ENCODE assay signal across 8 cellular contexts in genomic region chr14:103141117-103141796, GRCh38. TPM values are rescaled to one million over a fixed set of nuclear protein-coding genes. Genes with fewer than 3 reads are reported as not detected.
DNase-seq lines count a peak whose midpoint lies in the region; ATAC-seq and TF ChIP-seq lines count a peak whose summit lies in the region.

No MANE protein-coding gene starts in this region.

- H3K27me3 Mint-ChIP-seq in WTC11 (ENCODE audit: low read depth) = peaks cover 21% of the 10 kb centered on the region
- peaks cover 1 to 8% (median 2%) of the 10 kb centered on the region in 3 donors for H3K27me3 Mint-ChIP-seq in immature natural killer cell (ENCODE audit: low read depth in 3 of 3)

- no peak for TF ChIP-seq EP300 in upper lobe of left lung (IDR thresholded peaks at IDR 0.05)

- CTCF ChIA-PET in WTC11 (lab: Charles Lee) = interaction anchor here (0.6 to 6.7 kb wide), 45 partner anchors 9 to 189 kb away, joined by 3 to 126 read pairs (median 4); partner anchors contain the start of genes LBHD2 and TNFAIP2

- peaks cover 5 to 13% (median 10%) of the 10 kb centered on the region in 4 donors for H3K4me1 ChIP-seq in upper lobe of left lung

- no peaks in the 10 kb centered on the region for H3K9me3 ChIP-seq in upper lobe of left lung

- H3K27ac Mint-ChIP-seq in WTC11 (no peak overlapping the region), immature natural killer cell (no peak overlapping the region)

- WGBS in upper lobe of left lung, 2 donors = 31 to 37% methylated on average over 4 to 8 of the region's 8 CpGs

- POLR2A ChIA-PET in WTC11 (lab: Charles Lee) = interaction anchor here (1.0 kb wide), 1 partner anchor 14 kb away, joined by 3 read pairs; no protein-coding TSS in a partner anchor

- H3K4me3 ChIP-seq in kidney epithelial cell (ENCODE audit: low read depth, low read length) = no peak overlapping the region
- no peak overlapping the region for H3K4me3 ChIP-seq in upper lobe of left lung

- H3K4me1 Mint-ChIP-seq in WTC11 (peaks cover 31% of the 10 kb centered on the region), immature natural killer cell (peaks cover 0 to 10% of the 10 kb centered on the region in 2 donors)

- H3K36me3 ChIP-seq in kidney epithelial cell (ENCODE audit: control insufficient read depth, insufficient read depth, low read length) = no peaks in the 10 kb centered on the region
- peaks cover 0 to 5% (median under 1%) of the 10 kb centered on the region in 4 donors for H3K36me3 ChIP-seq in upper lobe of left lung

- H3K36me3 Mint-ChIP-seq in WTC11 (no peaks in the 10 kb centered on the region), immature natural killer cell (no peaks in the 10 kb centered on the region)

- peak overlapping the region; percentile 33; the same call in 1 of the 2 replicates for H3K4me3 Mint-ChIP-seq in WTC11
- no peak overlapping the region for H3K4me3 Mint-ChIP-seq in immature natural killer cell

- peak; percentile 64 for DNase-seq in Daoy (ENCODE audit: low read depth)
- DNase-seq in NCI-H1105 treated with DMSO at 0.1 percent for 48 hours (lab: John Stamatoyannopoulos, UW) = peak; percentile 77
- peak; percentile 90 for DNase-seq in WTC11 (ENCODE audit: low spot score)
- DNase-seq in kidney epithelial cell (ENCODE audit: low read depth) = no peak
- DNase-seq in upper lobe of left lung = peak in 1 of 2 donors; percentile 53
- no peak for DNase-seq in immature natural killer cell

- H3K27ac ChIP-seq in upper lobe of left lung = no peak overlapping the region

- TF ChIP-seq CTCF in WTC11 (IDR thresholded peaks at IDR 0.05) = peak; percentile 77
- peak; percentile 77 for TF ChIP-seq CTCF in kidney epithelial cell (IDR thresholded peaks at IDR 0.05; ENCODE audit: insufficient read depth, low read length, poor library complexity, severe bottlenecking)
- TF ChIP-seq CTCF in upper lobe of left lung (IDR thresholded peaks at IDR 0.05) = peak; percentile 38 to 65 (median 57)

- no peak for TF ChIP-seq POLR2A in upper lobe of left lung (IDR thresholded peaks at IDR 0.05)

- ATAC-seq in GM21576 (IDR thresholded peaks at IDR 0.05; ENCODE audit: unreplicated experiment) (peak; percentile 36), WTC11 (peak; percentile 63), upper lobe of left lung (ENCODE audit: low FRiP score in 2 of 2) (peak in 1 of 2 donors; percentile 3), GM21526 (IDR thresholded peaks at IDR 0.05; ENCODE audit: low FRiP score, unreplicated experiment) (no peak)

- H3K9me3 Mint-ChIP-seq in WTC11 = no peaks in the 10 kb centered on the region
- H3K9me3 Mint-ChIP-seq in immature natural killer cell = no peaks in the 10 kb centered on the region

- H3K27me3 ChIP-seq in kidney epithelial cell (ENCODE audit: control insufficient read depth, insufficient read depth, low read length) (no peaks in the 10 kb centered on the region), upper lobe of left lung (peaks cover 0 to 2% (median 0%) of the 10 kb centered on the region in 4 donors)

TF ChIP-seq in WTC11, 78 proteins besides CTCF, POLR2A, EP300 and RAD21:
- TF ChIP-seq RORB (CRISPR knock-in tag; IDR thresholded peaks at IDR 0.05) (no peak), FOXP4 (CRISPR knock-in tag; IDR thresholded peaks at IDR 0.05) (no peak), NFE2L1 (CRISPR knock-in tag; IDR thresholded peaks at IDR 0.05) (no peak), IRF2 (CRISPR knock-in tag; IDR thresholded peaks at IDR 0.05; ENCODE audit: borderline replicate concordance, low read depth) (no peak), FOXK1 (CRISPR knock-in tag; IDR thresholded peaks at IDR 0.05) (peak; percentile 74), E2F4 (CRISPR knock-in tag; IDR thresholded peaks at IDR 0.05; ENCODE audit: borderline replicate concordance, low read depth) (no peak), TEAD4 (CRISPR knock-in tag; IDR thresholded peaks at IDR 0.05) (no peak), HMGXB4 (CRISPR knock-in tag; IDR thresholded peaks at IDR 0.05) (no peak), ETV6 (CRISPR knock-in tag; IDR thresholded peaks at IDR 0.05) (0 out of 2 replicates have a peak, but pooled peaks have one; percentile 41)
- TF ChIP-seq, protein P1, sequence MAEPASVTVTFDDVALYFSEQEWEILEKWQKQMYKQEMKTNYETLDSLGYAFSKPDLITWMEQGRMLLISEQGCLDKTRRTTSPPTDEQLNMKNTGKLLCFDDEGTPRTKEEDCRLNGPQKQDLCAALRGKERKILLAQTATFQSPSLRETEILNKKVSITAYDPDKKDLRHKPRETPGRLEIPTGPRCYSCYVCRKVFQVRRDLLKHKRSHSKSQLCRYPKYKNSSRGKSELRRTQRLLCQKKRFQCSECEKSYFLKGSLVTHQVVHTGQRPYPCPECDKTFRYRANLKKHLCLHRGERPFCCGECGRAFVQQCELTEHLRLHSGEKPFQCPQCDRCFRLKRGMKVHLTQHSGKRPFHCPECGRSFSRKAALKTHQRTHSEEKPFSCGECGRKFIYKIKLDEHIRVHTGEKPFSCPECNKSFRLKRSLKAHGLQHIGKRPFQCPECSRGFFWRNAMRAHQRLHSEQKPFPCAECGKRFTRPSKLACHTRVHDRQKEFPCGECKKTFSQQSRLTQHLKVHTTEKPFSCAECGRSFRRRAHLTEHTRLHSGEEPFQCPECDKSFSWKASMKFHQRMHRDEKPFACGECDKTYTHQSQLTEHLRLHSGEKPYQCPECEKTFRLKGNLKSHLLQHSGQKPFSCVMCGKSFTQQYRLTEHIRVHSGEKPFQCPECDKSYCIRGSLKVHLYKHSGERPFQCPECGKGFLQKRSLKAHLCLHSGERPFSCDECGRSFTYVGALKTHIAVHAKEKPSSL (CRISPR knock-in tag; conservative IDR thresholded peaks at IDR 0.05) = no peak
- TF ChIP-seq, protein P2, sequence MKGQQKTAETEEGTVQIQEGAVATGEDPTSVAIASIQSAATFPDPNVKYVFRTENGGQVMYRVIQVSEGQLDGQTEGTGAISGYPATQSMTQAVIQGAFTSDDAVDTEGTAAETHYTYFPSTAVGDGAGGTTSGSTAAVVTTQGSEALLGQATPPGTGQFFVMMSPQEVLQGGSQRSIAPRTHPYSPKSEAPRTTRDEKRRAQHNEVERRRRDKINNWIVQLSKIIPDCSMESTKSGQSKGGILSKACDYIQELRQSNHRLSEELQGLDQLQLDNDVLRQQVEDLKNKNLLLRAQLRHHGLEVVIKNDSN (CRISPR knock-in tag; IDR thresholded peaks at IDR 0.05) = no peak

RNA-seq across cellular contexts. Expression of gene TNFAIP2, which starts 18.0 kb away (rescaled TPM):
- 137 and 142 TPM in 2 replicates for total RNA-seq in Daoy (2014; rRNA removed; shearing (Covaris generic))
- total RNA-seq in WTC11 (2021) (19.6 to 25.2 TPM (median 24.1 TPM) in 3 replicates), kidney epithelial cell (152 and 154 TPM in 2 replicates), upper lobe of left lung (100 to 1,000 TPM in 4 of 6 donors, 10 to 100 TPM in 2; 51.2 to 542 (median 229) TPM)
- 1 to 10 TPM in 1 of 3 donors, under 1 TPM in 2; 0.20 to 1.4 (median 0.91) TPM for polyA plus RNA-seq in immature natural killer cell

RNA-seq across cellular contexts. Expression of gene EXOC3L4, which starts 46.7 kb away (rescaled TPM):
- 0.97 TPM in 1 of 2 replicates, not detected in the other for total RNA-seq in Daoy (2014; rRNA removed; shearing (Covaris generic))
- total RNA-seq in WTC11 (2021) = 0.21 to 0.42 TPM (median 0.30 TPM) in 3 replicates
- 0.34 and 0.46 TPM in 2 replicates for total RNA-seq in kidney epithelial cell
- total RNA-seq in upper lobe of left lung = 1 to 10 TPM in 5 of 6 donors, under 1 TPM in 1; 0.30 to 7.6 (median 2.9) TPM
- not detected for polyA plus RNA-seq in immature natural killer cell

RNA-seq across cellular contexts. Expression of gene LBHD2, which starts 57.2 kb away (rescaled TPM):
- not detected in 2 replicates for total RNA-seq in Daoy (2014; rRNA removed; shearing (Covaris generic))
- total RNA-seq in WTC11 (2021) (not detected in 3 replicates), kidney epithelial cell (not detected in 2 replicates), upper lobe of left lung (not detected)
- not detected for polyA plus RNA-seq in immature natural killer cell

Comparison
In these comparisons a context has a peak if more than half of its experiments do, and no peak if none do; other contexts are left out.
1. DNase-seq: peak in Daoy (single experiment), NCI-H1105 treated with DMSO at 0.1 percent for 48 hours (single experiment) and WTC11 (single experiment); none in kidney epithelial cell (single experiment) and immature natural killer cell (0 of 3).
2. Peak in every context shown above with its lines, with median percentiles within 50 percentile points of each other: CTCF ChIP-seq.